In genomic region chr1:153768316-153769126, GRCh38 we compare ENCODE assay signal across 20 cellular contexts. TPM values are rescaled to one million over a fixed set of nuclear protein-coding genes. Genes with fewer than 3 reads are reported as not detected.
DNase-seq lines count a peak whose midpoint lies in the region; ATAC-seq and TF ChIP-seq lines count a peak whose summit lies in the region.
"Had no signal": no experiment of that assay in that cellular context is flagged by ENCODE, and none has a peak within 500 bp of the region (broad histone marks: within the 10 kb centered on the region; RNA-seq: fewer than 3 reads in every experiment).

No MANE protein-coding gene starts in this region.

- no peak overlapping the region for H3K27ac Mint-ChIP-seq in neural progenitor cell
- H3K27ac Mint-ChIP-seq: CD4-positive, alpha-beta T cell had no signal

- H3K79me2 ChIP-seq in neural progenitor cell (ENCODE audit: low read depth) = no peaks in the 10 kb centered on the region

- H3K4me3 ChIP-seq in right cardiac atrium (ENCODE audit: low read length) (no peak overlapping the region), heart left ventricle (no peak overlapping the region), neural progenitor cell (no peak overlapping the region), testis (no peak overlapping the region)

- 83% methylated on average over 4 of the region's 4 CpGs for WGBS in right cardiac atrium
- WGBS in heart left ventricle, 4 donors = 79 to 92% (median 88%) methylated on average over 4 of the region's 4 CpGs
- 76 to 90% methylated on average over 4 of the region's 4 CpGs for WGBS in testis, 2 donors

- H3K36me3 ChIP-seq in heart left ventricle (peaks cover 0 to 95% (median 82%) of the 10 kb centered on the region in 9 donors), neural progenitor cell (no peaks in the 10 kb centered on the region), testis (ENCODE audit: low read depth, missing control alignments) (no peaks in the 10 kb centered on the region)

- H4K20me1 ChIP-seq in neural progenitor cell (ENCODE audit: low read depth) = peaks cover 7% of the 10 kb centered on the region

- TF ChIP-seq CTCF in heart left ventricle (IDR thresholded peaks at IDR 0.05) (no peak), neural progenitor cell (IDR thresholded peaks at IDR 0.05) (no peak), testis (IDR thresholded peaks at IDR 0.05) (no peak)

- ATAC-seq in right cardiac atrium (no peak), heart left ventricle (no peak)

- no peak for DNase-seq in right cardiac atrium
- DNase-seq in heart left ventricle = no peak
- DNase-seq in kidney glomerular epithelial cell (lab: John Stamatoyannopoulos, UW) = peak; percentile 55
- no peak for DNase-seq in neural progenitor cell (ENCODE audit: low spot score)
- no peak for DNase-seq in NCI-H2227 (lab: John Stamatoyannopoulos, UW; ENCODE audit: unreplicated experiment)
- no peak for DNase-seq in DMS153 treated with DMSO at 0.1 percent for 48 hours (lab: John Stamatoyannopoulos, UW; ENCODE audit: unreplicated experiment)
- DNase-seq in NK-92 (lab: John Stamatoyannopoulos, UW; ENCODE audit: unreplicated experiment) = no peak
- no peak for DNase-seq in testis
- DNase-seq: ACHN; activated CD4-positive, alpha-beta T cell treated with anti-CD3 and anti-CD28 coated beads, Interleukin-2, amount 10 ng/mL, durations not matched to agents 24 days and 14 days; activated CD8-positive, alpha-beta memory T cell treated with anti-CD3 and anti-CD28 coated beads, Interleukin-2, amount 50 U/mL, for 48 hours; activated gamma-delta T cell treated with Interleukin-2 at 50 U/mL for 16 hours; anterior cingulate cortex; CD4-positive, alpha-beta T cell; effector CD4-positive, alpha-beta T cell; KG1; naive B cell; NCI-H2081; NCI-H510A treated with DMSO at 0.1 percent for 48 hours; stimulated activated CD4-positive, alpha-beta T cell treated with anti-CD3 and anti-CD28 coated beads, Interleukin-2, amount 100 ng/mL, for 48 hours had no signal

- H3K27me3 Mint-ChIP-seq in neural progenitor cell (ENCODE audit: insufficient read depth, low read depth) = peaks cover 2% of the 10 kb centered on the region
- H3K27me3 Mint-ChIP-seq: activated CD4-positive, alpha-beta T cell treated with anti-CD3 and anti-CD28 coated beads, Interleukin-2, amount 10 ng/mL, durations not matched to agents 24 days and 14 days; CD4-positive, alpha-beta T cell; naive B cell had no signal

- peaks cover 2% of the 10 kb centered on the region for H3F3A ChIP-seq in neural progenitor cell (ENCODE audit: low read depth)

- H3K27me3 ChIP-seq in right cardiac atrium (ENCODE audit: control insufficient read depth, insufficient read depth) (no peaks in the 10 kb centered on the region), heart left ventricle (no peaks in the 10 kb centered on the region), neural progenitor cell (no peaks in the 10 kb centered on the region), testis (no peaks in the 10 kb centered on the region)

- intact Hi-C loops in right cardiac atrium (cut with DNase I) (no loop called here), heart left ventricle (cut with DNase I) (no loop called here), testis (cut with DNase I; ENCODE audit: low total_unique reads) (no loop called here)

- H3K27ac ChIP-seq in right cardiac atrium (ENCODE audit: low read length) (peak overlapping the region; percentile 2), heart left ventricle (peak overlapping the region in 3 of 12 donors; percentile 2 to 65 (median 25)), neural progenitor cell (no peak overlapping the region), testis (no peak overlapping the region)

- no peaks in the 10 kb centered on the region for H3K4me1 Mint-ChIP-seq in neural progenitor cell

- H3K4me2 ChIP-seq in neural progenitor cell = no peak overlapping the region

- H3K9me3 Mint-ChIP-seq in neural progenitor cell = no peaks in the 10 kb centered on the region
- H3K9me3 Mint-ChIP-seq: activated CD4-positive, alpha-beta T cell treated with anti-CD3 and anti-CD28 coated beads, Interleukin-2, amount 10 ng/mL, durations not matched to agents 24 days and 14 days; CD4-positive, alpha-beta T cell; naive B cell had no signal

- peaks cover 34% of the 10 kb centered on the region for H3K36me3 Mint-ChIP-seq in neural progenitor cell

- peak overlapping the region; percentile 70 for H3K4me3 Mint-ChIP-seq in neural progenitor cell
- H3K4me3 Mint-ChIP-seq: activated CD4-positive, alpha-beta T cell treated with anti-CD3 and anti-CD28 coated beads, Interleukin-2, amount 10 ng/mL, durations not matched to agents 24 days and 14 days; CD4-positive, alpha-beta T cell had no signal

- H3K4me1 ChIP-seq in right cardiac atrium (ENCODE audit: control insufficient read depth, insufficient read depth, low read length) (peaks cover 3% of the 10 kb centered on the region), heart left ventricle (peaks cover 4 to 58% (median 36%) of the 10 kb centered on the region in 12 donors), neural progenitor cell (no peaks in the 10 kb centered on the region), testis (peaks cover 11% of the 10 kb centered on the region)

- H3K9ac ChIP-seq in neural progenitor cell = no peak overlapping the region

- TF ChIP-seq POLR2A in heart left ventricle (IDR thresholded peaks at IDR 0.05) = no peak
- TF ChIP-seq POLR2A in testis (IDR thresholded peaks at IDR 0.05) = no peak

- no peak overlapping the region for H2AFZ ChIP-seq in neural progenitor cell (replicated peaks)

- H3K9me3 ChIP-seq in right cardiac atrium (ENCODE audit: control insufficient read depth, low read length) (no peaks in the 10 kb centered on the region), heart left ventricle (no peaks in the 10 kb centered on the region), neural progenitor cell (ENCODE audit: low read depth) (no peaks in the 10 kb centered on the region), testis (no peaks in the 10 kb centered on the region)

RNA-seq across cellular contexts. Expression of gene SLC27A3, which starts 6.7 kb away (rescaled TPM):
- total RNA-seq in right cardiac atrium = 10 to 100 TPM; 16.9 to 22.0 (median 20.1) TPM
- 26.5 TPM for polyA plus RNA-seq in right cardiac atrium
- total RNA-seq in heart left ventricle = 10 to 100 TPM in 5 of 9 donors, 1 to 10 TPM in 4; 7.9 to 37.1 (median 10.3) TPM
- polyA plus RNA-seq in heart left ventricle = 10 to 100 TPM; 18.4 to 29.4 TPM
- total RNA-seq in neural progenitor cell (ENCODE audit: low replicate concordance) = 8.2 and 10.1 TPM in 2 replicates
- 10 to 100 TPM; 38.5 to 54.9 TPM for total RNA-seq in testis
- 83.3 TPM for polyA plus RNA-seq in testis (ENCODE audit: insufficient read depth, low read depth, low replicate concordance)

RNA-seq across cellular contexts. Expression of gene INTS3, which starts 40.7 kb away (rescaled TPM):
- total RNA-seq in right cardiac atrium (10 to 100 TPM; 30.6 to 41.8 (median 33.7) TPM), heart left ventricle (10 to 100 TPM; 19.6 to 33.2 (median 30.7) TPM), neural progenitor cell (ENCODE audit: low replicate concordance) (45.1 and 58.8 TPM in 2 replicates), testis (100 to 1,000 TPM; 113 to 121 TPM)
- polyA plus RNA-seq in right cardiac atrium (26.4 TPM), heart left ventricle (10 to 100 TPM; 21.9 to 41.8 TPM), testis (ENCODE audit: insufficient read depth, low read depth, low replicate concordance) (66.1 TPM)
